ENCODE assay signal across 19 cellular contexts in genomic region chr14:51453869-51454268, GRCh38.
DNase-seq lines count a peak whose midpoint lies in the region; ATAC-seq, FAIRE-seq and TF ChIP-seq lines count a peak whose summit lies in the region.
"Had no signal": no experiment of that assay in that cellular context is flagged by ENCODE, and none has a peak within 500 bp of the region (broad histone marks: within the 10 kb centered on the region; RNA-seq: fewer than 3 reads in every experiment).

No MANE protein-coding gene starts in this region.

- DNase-seq in DMS 273 treated with DMSO at 0.1 percent for 48 hours (lab: John Stamatoyannopoulos, UW) (peak; percentile 33), NCI-H446 (lab: John Stamatoyannopoulos, UW) (peak; percentile 72 to 87), bronchial epithelial cell (ENCODE audit: low read depth) (peak; percentile 73), medulla oblongata (ENCODE audit: extremely low spot score) (peak; percentile 51), CD1c-positive myeloid dendritic cell (ENCODE audit: extremely low spot score) (no peak), SKM-1 (lab: John Stamatoyannopoulos, UW; ENCODE audit: unreplicated experiment) (no peak)
- DNase-seq: activated CD8-positive, alpha-beta memory T cell treated with anti-CD3 and anti-CD28 coated beads for 24 hours; activated gamma-delta T cell treated with Interleukin-2 at 50 U/mL for 16 hours; AML-193; DND-41; effector memory CD8-positive, alpha-beta T cell; left cardiac atrium; NCI-H1436 treated with DMSO at 0.1 percent for 48 hours; NK-92 treated with Interleukin-12 subunit alpha and Interleukin-12 subunit beta, amount 100 ng/mL, for 24 hours; stimulated activated CD4-positive, alpha-beta T cell treated with anti-CD3 and anti-CD28 coated beads, Interleukin-2, amount 100 ng/mL, for 24 hours; stimulated activated CD8-positive, alpha-beta memory T cell treated with anti-CD3 and anti-CD28 coated beads, Interleukin-4, amount 100 ng/mL, for 48 hours; upper lobe of left lung had no signal

- ATAC-seq in HG02981 (IDR thresholded peaks at IDR 0.05; ENCODE audit: unreplicated experiment) (no peak), HG03521 (IDR thresholded peaks at IDR 0.05; ENCODE audit: unreplicated experiment) (no peak)
- ATAC-seq: effector memory CD8-positive, alpha-beta T cell; left cardiac atrium had no signal

- H3K36me3 ChIP-seq in bronchial epithelial cell (ENCODE audit: control insufficient read depth, insufficient read depth, low read length), result no peaks in the 10 kb centered on the region
- H3K36me3 ChIP-seq: upper lobe of left lung had no signal

- no peak for FAIRE-seq in bronchial epithelial cell (lab: Jason Lieb, UNC)

- no peaks in the 10 kb centered on the region for H3K27me3 ChIP-seq in bronchial epithelial cell (ENCODE audit: control insufficient read depth, insufficient read depth, low read length)
- H3K27me3 ChIP-seq: upper lobe of left lung had no signal

- peak; percentile 5 for TF ChIP-seq CTCF in bronchial epithelial cell (IDR thresholded peaks at IDR 0.05; ENCODE audit: insufficient read depth, low read length, severe bottlenecking)

- H3K4me3 ChIP-seq in bronchial epithelial cell (ENCODE audit: low read depth, low read length), result no peak overlapping the region
- H3K4me3 ChIP-seq: upper lobe of left lung had no signal

Comparison
In these comparisons a context has a peak if more than half of its experiments do, and no peak if none do; other contexts are left out.
1. DNase-seq: peak in DMS 273 treated with DMSO at 0.1 percent for 48 hours (single experiment), NCI-H446 (2 of 2), bronchial epithelial cell (single experiment) and medulla oblongata (single experiment); none in CD1c-positive myeloid dendritic cell (single experiment) and SKM-1 (single experiment).